In genomic region chr4:14772388-14772787, GRCh38 we compare ENCODE assay signal across 14 cellular contexts.
"Had no signal": no experiment of that assay in that cellular context is flagged by ENCODE, and none has a peak within 500 bp of the region (broad histone marks: within the 10 kb centered on the region; RNA-seq: fewer than 3 reads in every experiment).

No MANE protein-coding gene starts in this region.

- DNase-seq: activated CD4-positive, alpha-beta T cell treated with anti-CD3 and anti-CD28 coated beads, Interleukin-2, amount 10 ng/mL, durations not matched to agents 24 days and 14 days; activated CD8-positive, alpha-beta T cell treated with anti-CD3 and anti-CD28 coated beads, Interleukin-2, amount 10 ng/mL, durations not matched to agents 7 days and 5 days; activated effector memory CD4-positive, alpha-beta T cell treated with anti-CD3 and anti-CD28 coated beads, Interleukin-2, amount 50 U/mL, for 16 hours; activated naive CD4-positive, alpha-beta T cell treated with anti-CD3 and anti-CD28 coated beads, Interleukin-2, amount 50 U/mL, for 16 hours; activated T-cell treated with anti-CD3 and anti-CD28 coated beads, Interleukin-2, amount 50 U/mL, for 4 hours; adrenal gland; effector CD4-positive, alpha-beta T cell; heart left ventricle; retina; stimulated activated naive CD4-positive, alpha-beta T cell; transverse colon; uterus had no signal

- H3K4me3 ChIP-seq: adrenal gland, gastroesophageal sphincter, heart left ventricle, transverse colon, uterus had no signal

- H3K27ac ChIP-seq: adrenal gland, gastroesophageal sphincter, heart left ventricle, transverse colon, uterus had no signal

- H3K4me1 ChIP-seq: adrenal gland, uterus had no signal

- H3K27me3 ChIP-seq: adrenal gland, gastroesophageal sphincter, heart left ventricle, transverse colon, uterus had no signal

- ATAC-seq: activated CD8-positive, alpha-beta T cell treated with anti-CD3 and anti-CD28 coated beads, Interleukin-2, amount 10 ng/mL, durations not matched to agents 7 days and 5 days; gastroesophageal sphincter; heart left ventricle; WTC11 had no signal
